ENCODE assay signal across 8 cellular contexts in the genomic region with DNA sequence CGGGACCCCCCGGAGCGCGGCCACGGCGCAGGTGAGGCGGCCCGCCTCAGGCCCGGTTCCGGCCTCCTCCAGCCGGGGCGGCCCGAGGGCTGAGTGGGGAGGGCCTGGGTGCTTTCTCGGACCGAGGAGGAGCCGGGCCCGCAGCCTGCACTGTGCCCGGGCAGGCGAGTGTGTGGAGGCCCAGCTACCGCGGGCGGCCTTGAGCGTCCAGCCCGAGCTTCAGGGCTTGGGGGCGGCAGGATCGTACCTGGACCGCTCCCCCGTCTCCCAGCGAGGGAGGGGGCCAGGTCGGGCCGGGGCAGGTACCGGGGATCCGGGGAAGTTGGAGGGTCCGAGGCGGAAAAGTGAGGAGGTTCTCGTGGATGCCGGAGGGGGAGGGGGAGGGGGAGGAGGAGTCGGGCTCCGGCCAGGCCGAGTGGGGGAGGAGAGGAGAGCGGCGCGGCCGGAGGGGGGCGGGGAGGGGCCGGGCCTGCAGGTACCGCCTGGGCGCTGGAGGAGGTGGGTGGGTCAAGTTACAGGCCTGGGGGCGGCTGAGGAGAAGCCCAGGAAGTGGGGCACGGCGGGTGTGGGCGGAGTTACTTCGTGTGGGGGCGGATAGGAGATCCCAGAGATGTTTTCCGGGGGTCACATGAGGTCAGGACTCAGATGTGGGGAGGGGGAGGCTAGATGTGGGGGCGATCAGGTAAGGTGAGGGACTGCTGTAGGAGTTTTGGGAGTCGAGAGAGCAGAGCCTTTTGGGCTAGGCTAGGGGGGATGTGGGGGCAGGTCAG.
DNase-seq lines count a peak whose midpoint lies in the region; ATAC-seq lines count a peak whose summit lies in the region.

No MANE protein-coding gene starts in this region.

- H3K9me3 ChIP-seq in adipocyte (ENCODE audit: control insufficient read depth, low read length) (no peaks in the 10 kb centered on the region), iPS-18c (ENCODE audit: control insufficient read depth, insufficient read depth, low read length) (peaks cover 3% of the 10 kb centered on the region)

- no peaks in the 10 kb centered on the region for H3K36me3 ChIP-seq in adipocyte (ENCODE audit: control insufficient read depth, insufficient read depth, low read length, severe bottlenecking)

- H3K27ac ChIP-seq in skin epidermis = peak overlapping the region; percentile 65 to 94 (median 89)

- DNase-seq in DMS79 (lab: John Stamatoyannopoulos, UW) (peak; percentile 21), NCI-H2196 treated with DMSO at 0.1 percent for 48 hours (lab: John Stamatoyannopoulos, UW; ENCODE audit: unreplicated experiment) (peak; percentile 56), adipocyte (ENCODE audit: low read depth) (peak; percentile 65), hippocampal formation (lab: John Stamatoyannopoulos, UW) (no peak)
- no peak for DNase-seq in central memory CD4-positive, alpha-beta T cell

- peak overlapping the region; percentile 85 for H3K4me3 ChIP-seq in adipocyte (ENCODE audit: low read length)
- peak overlapping the region; percentile 100 for H3K4me3 ChIP-seq in iPS-18c (ENCODE audit: insufficient read depth, low read depth, low read length)
- H3K4me3 ChIP-seq in skin epidermis = peak overlapping the region; percentile 72 to 98 (median 93)

- peaks cover 49% of the 10 kb centered on the region for H3K4me1 ChIP-seq in adipocyte (ENCODE audit: control insufficient read depth, insufficient read depth, low read length)

- peak overlapping the region; percentile 92 for H3K9ac ChIP-seq in adipocyte (ENCODE audit: low read length)

- H3K27me3 ChIP-seq in adipocyte (replicated peaks; ENCODE audit: control insufficient read depth, insufficient read depth, low read length) = no peaks in the 10 kb centered on the region

- ATAC-seq in GM21390 (IDR thresholded peaks at IDR 0.05; ENCODE audit: unreplicated experiment) = peak; percentile 3

Comparison
In these comparisons a context has a peak if more than half of its experiments do, and no peak if none do; other contexts are left out.
1. DNase-seq: peak in DMS79 (single experiment), NCI-H2196 treated with DMSO at 0.1 percent for 48 hours (single experiment) and adipocyte (single experiment); none in central memory CD4-positive, alpha-beta T cell (single experiment) and hippocampal formation (0 of 2).
2. Peak in every context shown above with its lines, with median percentiles within 50 percentile points of each other: H3K4me3 ChIP-seq.